ENCODE assay signal across 7 cellular contexts in the genomic region with DNA sequence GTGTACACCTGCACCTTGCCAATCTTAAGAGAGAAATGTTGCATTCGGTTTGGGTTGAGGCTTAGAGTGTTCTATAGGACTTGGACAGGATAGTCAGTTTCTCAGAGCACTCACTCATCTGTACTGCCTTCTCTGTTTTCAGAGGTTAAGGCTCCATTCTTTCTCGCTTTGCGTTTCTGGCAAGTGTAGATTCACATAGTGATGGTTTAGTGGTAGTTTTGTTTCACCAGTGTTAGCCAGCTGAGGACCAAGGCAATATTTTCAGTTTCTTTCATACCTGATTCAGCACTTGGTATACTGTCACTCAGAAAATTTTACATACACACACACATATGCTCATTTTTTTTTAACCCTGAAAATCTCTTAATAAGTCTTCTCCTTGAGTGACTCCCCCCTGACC. TPM values are rescaled to one million over a fixed set of nuclear protein-coding genes. Genes with fewer than 3 reads are reported as not detected.
A peak's percentile ranks its signal among the peaks of the same experiment; 100 is the strongest.
DNase-seq lines count a peak whose midpoint lies in the region; ATAC-seq and TF ChIP-seq lines count a peak whose summit lies in the region.

No MANE protein-coding gene starts in this region.

- no peak overlapping the region for H2AFZ ChIP-seq in HCT116 (ENCODE audit: low read depth, low read length, poor library complexity, severe bottlenecking)
- H2AFZ ChIP-seq in smooth muscle cell (ENCODE audit: low read depth), result no peak overlapping the region

- H3K9ac ChIP-seq in HCT116 (ENCODE audit: low read length), result peak overlapping the region; percentile 87
- peak overlapping the region; percentile 98 for H3K9ac ChIP-seq in smooth muscle cell (ENCODE audit: low read depth)

- H3K4me3 ChIP-seq in HCT116 (replicated peaks in 1 of 2; ENCODE audit: low read depth in 1 of 2, low read length in 2 of 2), result peak overlapping the region; percentile 88 to 94
- H3K4me3 ChIP-seq in WI38 (ENCODE audit: low read depth, low read length), result peak overlapping the region; percentile 99
- peak overlapping the region; percentile 98 to 99 for H3K4me3 ChIP-seq in foreskin fibroblast (ENCODE audit: low read depth in 1 of 2, low read length in 2 of 2)
- H3K4me3 ChIP-seq in smooth muscle cell, result peak overlapping the region; percentile 100

- H3F3A ChIP-seq in smooth muscle cell (ENCODE audit: low read depth), result no peaks in the 10 kb centered on the region

- H3K27ac ChIP-seq in HCT116 (ENCODE audit: low read depth, low read length) (no peak overlapping the region), smooth muscle cell (ENCODE audit: low read depth) (no peak overlapping the region)

- H3K79me2 ChIP-seq in HCT116 (ENCODE audit: insufficient read depth, low read length) (peaks cover 29% of the 10 kb centered on the region), smooth muscle cell (ENCODE audit: low read depth) (peaks cover 28% of the 10 kb centered on the region)

- no peak for DNase-seq in HCT116 (ENCODE audit: low read depth, low spot score)
- DNase-seq in foreskin fibroblast, result no peak
- no peak for DNase-seq in smooth muscle cell (lab: John Stamatoyannopoulos, UW; ENCODE audit: unreplicated experiment)
- no peak for DNase-seq in DMS79 (lab: John Stamatoyannopoulos, UW)
- DNase-seq in kidney tubule cell (ENCODE audit: low spot score), result no peak
- no peak for DNase-seq in NCI-H2227 (lab: John Stamatoyannopoulos, UW; ENCODE audit: unreplicated experiment)

- H3K4me1 ChIP-seq in HCT116 (ENCODE audit: control insufficient read depth in 1 of 2, insufficient read depth in 2 of 2, low read length in 2 of 2) (peaks cover 6 to 23% of the 10 kb centered on the region in 2 experiments), smooth muscle cell (ENCODE audit: low read depth) (peaks cover 7% of the 10 kb centered on the region)

- no peaks in the 10 kb centered on the region for H3K9me2 ChIP-seq in HCT116 (ENCODE audit: insufficient read depth)

- H4K20me1 ChIP-seq in HCT116 (ENCODE audit: insufficient read depth) (no peaks in the 10 kb centered on the region), smooth muscle cell (ENCODE audit: low read depth) (peaks cover 11% of the 10 kb centered on the region)

- no peaks in the 10 kb centered on the region for H3K9me3 ChIP-seq in HCT116 (ENCODE audit: control insufficient read depth in 1 of 2, insufficient read depth in 1 of 2, low read depth in 1 of 2, low read length in 2 of 2)
- no peaks in the 10 kb centered on the region for H3K9me3 ChIP-seq in smooth muscle cell (replicated peaks; ENCODE audit: low read depth)

- POLR2A ChIA-PET in HCT116 (lab: Charles Lee), result no interaction called here

- ATAC-seq in HCT116, result no peak

- no peak for TF ChIP-seq POLR2A in HCT116 (IDR thresholded peaks at IDR 0.05; ENCODE audit: borderline replicate concordance, extremely low read depth, insufficient read depth, insufficient read length)

- peak overlapping the region; percentile 74 for H3K4me2 ChIP-seq in HCT116 (ENCODE audit: low read length)
- H3K4me2 ChIP-seq in smooth muscle cell, result peak overlapping the region; percentile 99

- TF ChIP-seq CTCF in HCT116 (IDR thresholded peaks at IDR 0.05 in 2 of 3, conservative IDR thresholded peaks at IDR 0.05 in 1 of 3; ENCODE audit: borderline replicate concordance in 1 of 3, insufficient read depth in 1 of 3, low read depth in 2 of 3, low read length in 2 of 3), result no peak
- TF ChIP-seq CTCF in WI38 (IDR thresholded peaks at IDR 0.05; ENCODE audit: low read depth, low read length), result no peak
- no peak for TF ChIP-seq CTCF in foreskin fibroblast (IDR thresholded peaks at IDR 0.05; ENCODE audit: low read depth, low read length)
- TF ChIP-seq CTCF in smooth muscle cell (IDR thresholded peaks at IDR 0.05; ENCODE audit: borderline replicate concordance, insufficient read depth, poor library complexity, severe bottlenecking), result no peak

- H3K27me3 ChIP-seq in HCT116 (ENCODE audit: insufficient read depth, low read length) (no peaks in the 10 kb centered on the region), smooth muscle cell (ENCODE audit: low read depth) (no peaks in the 10 kb centered on the region)

- no peak for TF ChIP-seq RAD21 in HCT116 (IDR thresholded peaks at IDR 0.05; ENCODE audit: low read depth)

- BruUV-seq in HCT116 (replicated peaks; lab: Mats Ljungman, UMichigan), result no TSS peak

- CTCF ChIA-PET in HCT116 (lab: Charles Lee), result no interaction called here

- intact Hi-C loops in HCT116 (cut with micrococcal nuclease), result no loop called here

- H3K36me3 ChIP-seq in HCT116 (ENCODE audit: control insufficient read depth in 1 of 2, insufficient read depth in 2 of 2, low read length in 2 of 2) (peaks cover 11 to 14% of the 10 kb centered on the region in 2 experiments; a peak in 3 of 4 replicates), smooth muscle cell (ENCODE audit: low read depth) (peaks cover 5% of the 10 kb centered on the region)

- WGBS in smooth muscle cell (ENCODE audit: low lambda C conversion rate), result 81% methylated on average over 3 of the region's 3 CpGs

- RAD21 ChIA-PET in HCT116 (lab: Charles Lee; ENCODE audit: low non-redundant PET in 1 of 2, low total read pairs in 2 of 2, uncharacterized antibody in 2 of 2, unreplicated experiment in 2 of 2), result no interaction called here

TF ChIP-seq in HCT116, 20 proteins besides CTCF, POLR2A, EP300 and RAD21:
- TF ChIP-seq EGR1 (IDR thresholded peaks at IDR 0.05; ENCODE audit: low read depth) (no peak), ATF3 (IDR thresholded peaks at IDR 0.05) (no peak), YY1 (IDR thresholded peaks at IDR 0.05; ENCODE audit: extremely low read depth, insufficient replicate concordance, low read depth, low read length) (no peak), ZFX (IDR thresholded peaks at IDR 0.05) (no peak), POLR2AphosphoS5 (IDR thresholded peaks at IDR 0.05; ENCODE audit: low read depth, low read length) (no peak), JUND (IDR thresholded peaks at IDR 0.05) (no peak), ZNF274 (IDR thresholded peaks at IDR 0.05; ENCODE audit: low read depth, low read length) (no peak), CBX3 (IDR thresholded peaks at IDR 0.05; ENCODE audit: low read depth) (no peak), SP1 (IDR thresholded peaks at IDR 0.05; ENCODE audit: low read depth) (no peak), SIN3A (IDR thresholded peaks at IDR 0.05; ENCODE audit: low read depth) (no peak), CEBPB (IDR thresholded peaks at IDR 0.05; ENCODE audit: low read depth) (no peak)
- TF ChIP-seq, protein P1, sequence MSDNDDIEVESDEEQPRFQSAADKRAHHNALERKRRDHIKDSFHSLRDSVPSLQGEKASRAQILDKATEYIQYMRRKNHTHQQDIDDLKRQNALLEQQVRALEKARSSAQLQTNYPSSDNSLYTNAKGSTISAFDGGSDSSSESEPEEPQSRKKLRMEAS (IDR thresholded peaks at IDR 0.05), result no peak
- TF ChIP-seq, protein P2, sequence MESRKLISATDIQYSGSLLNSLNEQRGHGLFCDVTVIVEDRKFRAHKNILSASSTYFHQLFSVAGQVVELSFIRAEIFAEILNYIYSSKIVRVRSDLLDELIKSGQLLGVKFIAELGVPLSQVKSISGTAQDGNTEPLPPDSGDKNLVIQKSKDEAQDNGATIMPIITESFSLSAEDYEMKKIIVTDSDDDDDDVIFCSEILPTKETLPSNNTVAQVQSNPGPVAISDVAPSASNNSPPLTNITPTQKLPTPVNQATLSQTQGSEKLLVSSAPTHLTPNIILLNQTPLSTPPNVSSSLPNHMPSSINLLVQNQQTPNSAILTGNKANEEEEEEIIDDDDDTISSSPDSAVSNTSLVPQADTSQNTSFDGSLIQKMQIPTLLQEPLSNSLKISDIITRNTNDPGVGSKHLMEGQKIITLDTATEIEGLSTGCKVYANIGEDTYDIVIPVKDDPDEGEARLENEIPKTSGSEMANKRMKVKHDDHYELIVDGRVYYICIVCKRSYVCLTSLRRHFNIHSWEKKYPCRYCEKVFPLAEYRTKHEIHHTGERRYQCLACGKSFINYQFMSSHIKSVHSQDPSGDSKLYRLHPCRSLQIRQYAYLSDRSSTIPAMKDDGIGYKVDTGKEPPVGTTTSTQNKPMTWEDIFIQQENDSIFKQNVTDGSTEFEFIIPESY (IDR thresholded peaks at IDR 0.05; ENCODE audit: extremely low read depth, insufficient replicate concordance, low read length), result no peak

RNA-seq across cellular contexts. Expression of gene ATXN1L, which starts 1.3 kb away (rescaled TPM):
- total RNA-seq in HCT116 (2021; ENCODE audit: unreplicated experiment) (20.5 TPM), smooth muscle cell (14.8 and 17.6 TPM in 2 replicates)
- 12.2 and 13.0 TPM in 2 replicates for polyA plus RNA-seq in HCT116 (2012)
- 6.7 and 7.4 TPM in 2 replicates for polyA plus RNA-seq in smooth muscle cell

RNA-seq across cellular contexts. Expression of gene ZNF821, which starts 36.9 kb away (rescaled TPM):
- total RNA-seq in HCT116 (2021; ENCODE audit: unreplicated experiment) (4.9 TPM), smooth muscle cell (12.0 and 25.4 TPM in 2 replicates)
- polyA plus RNA-seq in HCT116 (2012), result 3.5 and 4.7 TPM in 2 replicates
- 17.5 and 17.8 TPM in 2 replicates for polyA plus RNA-seq in smooth muscle cell

RNA-seq across cellular contexts. Expression of gene AP1G1, which starts 38.5 kb away (rescaled TPM):
- total RNA-seq in HCT116 (2021; ENCODE audit: unreplicated experiment) (70.2 TPM), smooth muscle cell (84.4 and 90.3 TPM in 2 replicates)
- 29.6 and 34.5 TPM in 2 replicates for polyA plus RNA-seq in HCT116 (2012)
- polyA plus RNA-seq in smooth muscle cell, result 17.1 and 19.8 TPM in 2 replicates

RNA-seq across cellular contexts. Expression of gene IST1, which starts 48.2 kb away (rescaled TPM):
- total RNA-seq in HCT116 (2021; ENCODE audit: unreplicated experiment), result 191 TPM
- polyA plus RNA-seq in HCT116 (2012), result 135 and 139 TPM in 2 replicates
- total RNA-seq in smooth muscle cell, result 220 and 247 TPM in 2 replicates
- polyA plus RNA-seq in smooth muscle cell, result 125 and 148 TPM in 2 replicates
